Comparison of ENCODE assay signal across 8 cellular contexts in genomic region chr1:169546087-169546995, GRCh38.
A peak's percentile ranks its signal among the peaks of the same experiment; 100 is the strongest.
DNase-seq lines count a peak whose midpoint lies in the region; ATAC-seq and FAIRE-seq lines count a peak whose summit lies in the region.

No MANE protein-coding gene starts in this region.

- peak; percentile 21 for FAIRE-seq in endometrium (lab: Jason Lieb, UNC)

- no peak overlapping the region for H3K27ac Mint-ChIP-seq in stimulated activated naive CD8-positive, alpha-beta T cell treated with anti-CD3 and anti-CD28 coated beads, Interleukin-15, amount 100 ng/mL, for 72 hours

- no peaks in the 10 kb centered on the region for H3K27me3 Mint-ChIP-seq in stimulated activated naive CD8-positive, alpha-beta T cell treated with anti-CD3 and anti-CD28 coated beads, Interleukin-15, amount 100 ng/mL, for 72 hours

- H3K9me3 Mint-ChIP-seq in stimulated activated naive CD8-positive, alpha-beta T cell treated with anti-CD3 and anti-CD28 coated beads, Interleukin-15, amount 100 ng/mL, for 72 hours, result no peaks in the 10 kb centered on the region

- peak; percentile 28 for DNase-seq in activated CD4-positive, CD25-positive, alpha-beta regulatory T cell treated with anti-CD3 and anti-CD28 coated beads, Interleukin-2, amount 50 U/mL, for 16 hours (ENCODE audit: low read depth, low spot score)
- no peak for DNase-seq in activated CD4-positive, CD25-positive, alpha-beta regulatory T cell treated with anti-CD3 and anti-CD28 coated beads, Interleukin-2, amount 50 U/mL, for 72 hours
- DNase-seq in NCI-H2227 treated with DMSO at 0.1 percent for 48 hours (lab: John Stamatoyannopoulos, UW), result peak; percentile 56
- peak; percentile 41 to 68 for DNase-seq in activated CD4-positive, alpha-beta T cell treated with anti-CD3 and anti-CD28 coated beads for 4 hours
- DNase-seq in midbrain (lab: John Stamatoyannopoulos, UW), result peak; percentile 72
- DNase-seq in stimulated activated naive CD8-positive, alpha-beta T cell treated with anti-CD3 and anti-CD28 coated beads, Interleukin-15, amount 100 ng/mL, for 72 hours, result peak; percentile 48 to 52

- H3K4me3 Mint-ChIP-seq in stimulated activated naive CD8-positive, alpha-beta T cell treated with anti-CD3 and anti-CD28 coated beads, Interleukin-15, amount 100 ng/mL, for 72 hours, result no peak overlapping the region

- H3K4me1 Mint-ChIP-seq in stimulated activated naive CD8-positive, alpha-beta T cell treated with anti-CD3 and anti-CD28 coated beads, Interleukin-15, amount 100 ng/mL, for 72 hours, result peaks cover 5% of the 10 kb centered on the region

- ATAC-seq in HG03025 (IDR thresholded peaks at IDR 0.05; ENCODE audit: low FRiP score, unreplicated experiment), result peak; percentile 79
- ATAC-seq in stimulated activated naive CD8-positive, alpha-beta T cell treated with anti-CD3 and anti-CD28 coated beads, Interleukin-15, amount 100 ng/mL, for 72 hours, result peak; percentile 75
